In the genomic region with DNA sequence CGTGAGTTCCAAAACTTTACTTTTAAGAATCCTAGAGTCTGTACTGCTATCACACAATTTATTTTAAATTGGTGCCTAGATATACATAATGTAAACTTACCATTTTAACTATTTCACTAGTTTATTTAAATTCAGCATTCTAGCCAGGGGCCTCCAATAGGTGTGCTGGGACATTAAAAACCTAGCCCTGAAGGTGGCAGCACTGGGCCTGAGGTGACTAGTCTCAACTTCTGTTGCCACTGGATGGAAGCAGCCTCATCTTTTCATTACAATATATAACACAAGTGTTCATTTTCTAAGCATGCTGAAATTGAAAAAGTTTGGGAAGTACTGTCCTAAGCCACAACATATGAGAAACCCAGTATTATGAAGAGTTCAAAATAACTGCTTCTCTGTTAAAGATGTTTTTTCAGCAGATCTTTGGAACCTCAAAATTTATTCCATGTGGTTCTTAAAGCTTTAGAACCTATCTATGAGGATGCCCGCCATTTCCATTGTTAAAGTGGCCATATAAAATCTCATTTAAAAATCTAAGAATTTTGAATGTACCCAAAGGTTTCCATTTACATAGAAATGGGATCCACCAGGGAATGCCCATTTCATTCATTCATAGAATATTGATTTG, we compare ENCODE assay signal across 7 cellular contexts. TPM values are rescaled to one million over a fixed set of nuclear protein-coding genes. Genes with fewer than 3 reads are reported as not detected.
DNase-seq lines count a peak whose midpoint lies in the region; ATAC-seq and TF ChIP-seq lines count a peak whose summit lies in the region.

No MANE protein-coding gene starts in this region.

- H3K27ac Mint-ChIP-seq in chondrocyte (ENCODE audit: unreplicated experiment), result no peak overlapping the region

- H3K4me3 ChIP-seq in GM12875 (ENCODE audit: low read depth, low read length) (no peak overlapping the region), right lobe of liver (no peak overlapping the region)

- TF ChIP-seq CTCF in GM12875 (IDR thresholded peaks at IDR 0.05; ENCODE audit: borderline replicate concordance, insufficient read depth, low read depth, low read length) (peak; percentile 65; the same call in 1 of the 2 replicates), chondrocyte (IDR thresholded peaks at IDR 0.05) (peak; percentile 88), right lobe of liver (IDR thresholded peaks at IDR 0.05) (peak; percentile 67 to 86 (median 84))

- ATAC-seq in HG03066 (IDR thresholded peaks at IDR 0.05; ENCODE audit: low read depth, unreplicated experiment) (peak; percentile 33), right lobe of liver (peak; percentile 51 to 70 (median 59))

- DNase-seq in NCI-H2196 (lab: John Stamatoyannopoulos, UW; ENCODE audit: unreplicated experiment) (peak; percentile 78), chondrocyte (ENCODE audit: low spot score) (no peak), right lobe of liver (peak; percentile 74 to 83 (median 79))
- DNase-seq in activated CD4-positive, alpha-beta T cell treated with anti-CD3 and anti-CD28 coated beads for 24 hours (ENCODE audit: low read depth in 2 of 2), result peak; percentile 76 to 77
- DNase-seq in stimulated activated CD4-positive, alpha-beta T cell treated with anti-CD3 and anti-CD28 coated beads, TNF-alpha, amount 100 ng/mL, for 48 hours (ENCODE audit: low read depth in 3 of 3), result peak; percentile 57 to 78 (median 64)

- H3K27ac ChIP-seq in right lobe of liver, result no peak overlapping the region

- H3K27me3 ChIP-seq in right lobe of liver, result no peaks in the 10 kb centered on the region

- H3K9me3 ChIP-seq in right lobe of liver, result no peaks in the 10 kb centered on the region

- peaks cover 0 to 10% (median 3%) of the 10 kb centered on the region in 4 donors for H3K4me1 ChIP-seq in right lobe of liver

- no peaks in the 10 kb centered on the region for H3K27me3 Mint-ChIP-seq in chondrocyte (ENCODE audit: low read depth)

- intact Hi-C loops in right lobe of liver (cut with DNase I), result no loop called here

- H3K36me3 Mint-ChIP-seq in chondrocyte (ENCODE audit: low read depth), result no peaks in the 10 kb centered on the region

- H3K9me3 Mint-ChIP-seq in chondrocyte (ENCODE audit: low read depth), result no peaks in the 10 kb centered on the region

- no peaks in the 10 kb centered on the region for H3K36me3 ChIP-seq in right lobe of liver

- H3K4me1 Mint-ChIP-seq in chondrocyte (ENCODE audit: low read depth), result peaks cover 13% of the 10 kb centered on the region

- H3K4me3 Mint-ChIP-seq in chondrocyte (ENCODE audit: unreplicated experiment), result no peak overlapping the region

- no peak for TF ChIP-seq POLR2A in right lobe of liver (IDR thresholded peaks at IDR 0.05)

- 66% methylated on average over 2 of the region's 2 CpGs for WGBS in right lobe of liver (ENCODE audit: insufficient coverage, low coverage, low lambda C conversion rate, missing lambda C conversion rate)

RNA-seq across cellular contexts. Expression of a gene that starts 2.9 kb away (rescaled TPM):
- total RNA-seq in chondrocyte (23.2 to 26.6 TPM (median 24.7 TPM) in 3 replicates), right lobe of liver (10 to 100 TPM in 5 of 6 experiments, 1 to 10 TPM in 1; 8.3 to 24.9 (median 12.4) TPM)
